ENCODE assay signal across 8 cellular contexts in the genomic region with DNA sequence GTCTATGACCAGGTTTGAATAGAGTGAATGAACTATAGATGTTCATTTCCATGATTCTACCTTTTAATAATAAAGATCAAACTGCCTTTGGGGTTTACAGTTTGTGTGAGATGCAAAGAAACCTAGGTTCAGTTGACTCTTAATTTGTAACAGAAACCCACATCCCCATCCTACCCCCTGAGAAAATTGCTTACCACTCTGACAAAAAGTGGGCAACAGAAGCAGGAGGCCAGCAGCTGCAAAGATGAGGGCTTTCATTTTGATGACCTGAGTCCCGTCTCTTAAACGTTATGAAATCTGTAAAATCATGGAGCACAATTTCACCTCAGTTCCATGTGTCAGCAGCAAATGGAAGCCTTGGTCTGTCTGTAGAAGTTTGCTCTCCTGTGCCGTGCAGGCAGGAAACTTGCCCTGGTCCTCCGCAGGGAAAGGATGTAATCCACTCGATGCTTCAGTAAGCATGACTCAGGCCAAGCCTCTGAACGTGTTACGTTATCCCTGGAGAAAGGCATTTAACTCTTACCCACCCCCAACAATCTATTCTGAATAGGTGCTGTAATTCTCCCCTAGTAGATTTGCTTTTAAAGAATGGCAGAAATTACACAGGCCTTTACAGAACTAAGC. TPM values are rescaled to one million over a fixed set of nuclear protein-coding genes. Genes with fewer than 3 reads are reported as not detected.
DNase-seq lines count a peak whose midpoint lies in the region; ATAC-seq and TF ChIP-seq lines count a peak whose summit lies in the region.

A gene with protein sequence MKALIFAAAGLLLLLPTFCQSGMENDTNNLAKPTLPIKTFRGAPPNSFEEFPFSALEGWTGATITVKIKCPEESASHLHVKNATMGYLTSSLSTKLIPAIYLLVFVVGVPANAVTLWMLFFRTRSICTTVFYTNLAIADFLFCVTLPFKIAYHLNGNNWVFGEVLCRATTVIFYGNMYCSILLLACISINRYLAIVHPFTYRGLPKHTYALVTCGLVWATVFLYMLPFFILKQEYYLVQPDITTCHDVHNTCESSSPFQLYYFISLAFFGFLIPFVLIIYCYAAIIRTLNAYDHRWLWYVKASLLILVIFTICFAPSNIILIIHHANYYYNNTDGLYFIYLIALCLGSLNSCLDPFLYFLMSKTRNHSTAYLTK (minus strand): TSS at position 431 of the 624 bp plus-strand sequence. CDS start 173 bp downstream, at position 258.

- H2AFZ ChIP-seq in neuronal stem cell (ENCODE audit: low read length): peak within 1 kb of the TSS; percentile 26

- H3K4me1 ChIP-seq in ES-I3 (ENCODE audit: insufficient read depth, low read length) (peaks cover 28% of the 10 kb centered on the region), Panc1 (ENCODE audit: control insufficient read depth, insufficient read depth, low read length) (peaks cover 6% of the 10 kb centered on the region), neuronal stem cell (ENCODE audit: control insufficient read depth in 2 of 2, insufficient read depth in 1 of 2, low read depth in 1 of 2, low read length in 2 of 2) (peaks cover 5 to 7% of the 10 kb centered on the region in 2 donors)
- peaks cover 0 to 9% of the 10 kb centered on the region in 2 donors for H3K4me1 ChIP-seq in naive thymus-derived CD4-positive, alpha-beta T cell (ENCODE audit: control insufficient read depth in 2 of 2, insufficient read depth in 2 of 2, low read length in 2 of 2)

- H3K27me3 Mint-ChIP-seq in naive thymus-derived CD4-positive, alpha-beta T cell: no peaks in the 10 kb centered on the region

- no peak within 1 kb of the TSS for H2AK5ac ChIP-seq in neuronal stem cell (ENCODE audit: low read depth, low read length)

- H3K36me3 Mint-ChIP-seq in naive thymus-derived CD4-positive, alpha-beta T cell: peaks cover 20 to 54% (median 33%) of the 10 kb centered on the region in 5 donors

- no peak within 1 kb of the TSS for H2BK5ac ChIP-seq in neuronal stem cell (ENCODE audit: low read length)

- H3K9me3 ChIP-seq in ES-I3 (ENCODE audit: control insufficient read depth, insufficient read depth, low read length): no peaks in the 10 kb centered on the region
- H3K9me3 ChIP-seq in Panc1 (ENCODE audit: control insufficient read depth, insufficient read depth, low read depth, low read length): no peaks in the 10 kb centered on the region
- H3K9me3 ChIP-seq in neuronal stem cell (replicated peaks in 1 of 2; ENCODE audit: control insufficient read depth in 2 of 2, insufficient read depth in 1 of 2, low read depth in 1 of 2, low read length in 2 of 2): no peaks in the 10 kb centered on the region
- H3K9me3 ChIP-seq in naive thymus-derived CD4-positive, alpha-beta T cell (ENCODE audit: control insufficient read depth in 2 of 3, low read length in 3 of 3): no peaks in the 10 kb centered on the region

- 0 out of 2 replicates have a peak within 1 kb of the TSS, but pooled peaks have one; percentile 26 for H3K27ac ChIP-seq in Panc1 (ENCODE audit: low read length)
- no peak within 1 kb of the TSS for H3K27ac ChIP-seq in neuronal stem cell (replicated peaks; ENCODE audit: low read length)
- H3K27ac ChIP-seq in naive thymus-derived CD4-positive, alpha-beta T cell (ENCODE audit: low read depth, low read length): no peak within 1 kb of the TSS

- H3K9ac ChIP-seq in ES-I3 (ENCODE audit: low read depth, low read length) (peak within 1 kb of the TSS; percentile 23; the same call in 1 of the 2 replicates), neuronal stem cell (ENCODE audit: low read depth, low read length, poor library complexity) (no peak within 1 kb of the TSS)

- H3K23ac ChIP-seq in neuronal stem cell (ENCODE audit: low read depth, low read length, poor library complexity): no peak within 1 kb of the TSS

- H3K4me1 Mint-ChIP-seq in naive thymus-derived CD4-positive, alpha-beta T cell: peaks cover 5 to 27% (median 20%) of the 10 kb centered on the region in 7 donors

- H3K27ac Mint-ChIP-seq in naive thymus-derived CD4-positive, alpha-beta T cell: peak within 1 kb of the TSS in 1 of 9 donors; percentile 3

- intact Hi-C loops in Panc1 (cut with micrococcal nuclease; ENCODE audit: unreplicated experiment): no loop called here
- intact Hi-C loops in naive thymus-derived CD4-positive, alpha-beta T cell (cut with micrococcal nuclease): no loop called here

- peak within 1 kb of the TSS; percentile 9 to 18; a peak in 2 of 4 replicates for H3K4me3 ChIP-seq in Panc1 (ENCODE audit: low read depth in 2 of 2, low read length in 2 of 2)
- H3K4me3 ChIP-seq in neuronal stem cell (ENCODE audit: low read length in 2 of 2): no peak within 1 kb of the TSS
- H3K4me3 ChIP-seq in naive thymus-derived CD4-positive, alpha-beta T cell (ENCODE audit: low read length): no peak within 1 kb of the TSS

- WGBS in neuronal stem cell (ENCODE audit: extremely low coverage in 2 of 2, insufficient read length in 2 of 2, insufficient replicate concordance in 1 of 2), 2 donors: no CpG with 5 or more reads among the region's 7 CpGs

- no peak within 1 kb of the TSS for H3K4me3 Mint-ChIP-seq in naive thymus-derived CD4-positive, alpha-beta T cell

- ATAC-seq in Panc1 (peak; percentile 93), GM18520 (IDR thresholded peaks at IDR 0.05; ENCODE audit: unreplicated experiment) (no peak), GM18873 (IDR thresholded peaks at IDR 0.05; ENCODE audit: low FRiP score, unreplicated experiment) (no peak)
- ATAC-seq in naive thymus-derived CD4-positive, alpha-beta T cell: no peak

- DNase-seq in Panc1 (ENCODE audit: low read depth, low spot score) (no peak), fibroblast of gingiva (ENCODE audit: low read depth) (peak; percentile 84), neuronal stem cell (ENCODE audit: low spot score) (peak; percentile 33), SW480 (ENCODE audit: low spot score) (no peak)
- DNase-seq in naive thymus-derived CD4-positive, alpha-beta T cell: no peak

- TF ChIP-seq CTCF in Panc1 (IDR thresholded peaks at IDR 0.05): no peak

- no TSS peak for BruUV-seq in Panc1 (replicated peaks; lab: Mats Ljungman, UMichigan)

- no peak within 1 kb of the TSS for H3K4ac ChIP-seq in neuronal stem cell (ENCODE audit: low read length)

- H3K36me3 ChIP-seq in ES-I3 (ENCODE audit: insufficient read depth, low read length): no peaks in the 10 kb centered on the region; the same call in 1 of the 2 replicates
- H3K36me3 ChIP-seq in Panc1 (ENCODE audit: control insufficient read depth, insufficient read depth, low read length): no peaks in the 10 kb centered on the region
- peaks cover 0 to 8% of the 10 kb centered on the region in 2 donors for H3K36me3 ChIP-seq in neuronal stem cell (replicated peaks in 1 of 2; ENCODE audit: control insufficient read depth in 2 of 2, insufficient read depth in 2 of 2, low read length in 2 of 2)
- H3K36me3 ChIP-seq in naive thymus-derived CD4-positive, alpha-beta T cell (ENCODE audit: control insufficient read depth in 2 of 3, insufficient read depth in 3 of 3, low read length in 3 of 3): peaks cover 0 to 11% (median 11%) of the 10 kb centered on the region in 3 experiments

- no peak within 1 kb of the TSS for H4K91ac ChIP-seq in neuronal stem cell (ENCODE audit: low read depth, low read length, poor library complexity)

- H4K8ac ChIP-seq in neuronal stem cell (ENCODE audit: low read depth, low read length): no peak within 1 kb of the TSS

- peaks cover 0 to 3% (median 0%) of the 10 kb centered on the region in 11 donors for H3K9me3 Mint-ChIP-seq in naive thymus-derived CD4-positive, alpha-beta T cell

- POLR2A ChIA-PET in Panc1 (lab: Charles Lee): no interaction called here
- POLR2A ChIA-PET in naive thymus-derived CD4-positive, alpha-beta T cell (lab: Charles Lee): no interaction called here

- no peak within 1 kb of the TSS for H2BK12ac ChIP-seq in neuronal stem cell (ENCODE audit: low read length)

- H3K14ac ChIP-seq in neuronal stem cell (ENCODE audit: low read length): no peak within 1 kb of the TSS

- CTCF ChIA-PET in Panc1 (lab: Charles Lee): no interaction called here
- CTCF ChIA-PET in naive thymus-derived CD4-positive, alpha-beta T cell (lab: Charles Lee): no interaction called here

- H3K18ac ChIP-seq in neuronal stem cell (ENCODE audit: low read length): no peak within 1 kb of the TSS

- no peak within 1 kb of the TSS for H2BK120ac ChIP-seq in neuronal stem cell (ENCODE audit: low read depth, low read length)

- no peaks in the 10 kb centered on the region for H3K79me1 ChIP-seq in neuronal stem cell (ENCODE audit: low read depth, low read length)

- no peak within 1 kb of the TSS for H3K4me2 ChIP-seq in neuronal stem cell (ENCODE audit: insufficient read depth, low read length, poor library complexity, severe bottlenecking)

- H3K27me3 ChIP-seq in Panc1 (ENCODE audit: control insufficient read depth, insufficient read depth, low read length): no peaks in the 10 kb centered on the region
- H3K27me3 ChIP-seq in neuronal stem cell (ENCODE audit: control insufficient read depth in 3 of 3, insufficient read depth in 3 of 3, low read depth in 1 of 3, low read length in 3 of 3): no peaks in the 10 kb centered on the region
- no peaks in the 10 kb centered on the region for H3K27me3 ChIP-seq in naive thymus-derived CD4-positive, alpha-beta T cell (ENCODE audit: control insufficient read depth in 2 of 2, insufficient read depth in 2 of 2, low read length in 2 of 2)

- in situ Hi-C loops in Panc1 (cut with HindIII; ENCODE audit: low pct_unique_long_range_greater_than_20kb, low sequenced_read_pairs): no loop called here

- H2BK15ac ChIP-seq in neuronal stem cell (ENCODE audit: low read length): no peak within 1 kb of the TSS

RNA-seq across cellular contexts. Expression of the gene that starts here (rescaled TPM):
- 0.13 TPM for total RNA-seq in Panc1 (2021; ENCODE audit: unreplicated experiment)
- polyA plus RNA-seq in Panc1 (2012; ENCODE audit: insufficient read length): 0.16 TPM
- polyA plus RNA-seq in neuronal stem cell (2013, experiment 1 of 2): 1.6 TPM
- polyA plus RNA-seq in neuronal stem cell (2013, experiment 2 of 2): 1.7 TPM
- not detected for total RNA-seq in naive thymus-derived CD4-positive, alpha-beta T cell
- polyA plus RNA-seq in naive thymus-derived CD4-positive, alpha-beta T cell: under 1 TPM; 0.46 to 0.51 TPM

Comparison
In these comparisons a context has a peak if more than half of its experiments do, and no peak if none do; other contexts are left out.
1. Peak in ATAC-seq, H3K4me3 ChIP-seq and H3K27ac ChIP-seq in Panc1; RNA of the gene not detected or under 1 TPM.
2. DNase-seq: peak in fibroblast of gingiva (single experiment) and neuronal stem cell (single experiment); none in Panc1 (single experiment), SW480 (single experiment) and naive thymus-derived CD4-positive, alpha-beta T cell (0 of 9).